ENCODE assay signal across 17 cellular contexts in genomic region chr4:15547392-15547791, GRCh38.
A peak's percentile ranks its signal among the peaks of the same experiment; 100 is the strongest.
DNase-seq lines count a peak whose midpoint lies in the region; ATAC-seq and TF ChIP-seq lines count a peak whose summit lies in the region.
"Had no signal": no experiment of that assay in that cellular context is flagged by ENCODE, and none has a peak within 500 bp of the region (broad histone marks: within the 10 kb centered on the region; RNA-seq: fewer than 3 reads in every experiment).

No MANE protein-coding gene starts in this region.

- no peaks in the 10 kb centered on the region for H3K9me3 ChIP-seq in CD4-positive, alpha-beta memory T cell (ENCODE audit: control insufficient read depth in 1 of 2, low read length in 2 of 2)
- H3K9me3 ChIP-seq in tibial artery (no peaks in the 10 kb centered on the region), BE2C (no peaks in the 10 kb centered on the region)
- H3K9me3 ChIP-seq: neutrophil, suprapubic skin had no signal

- H3K4me3 ChIP-seq in CD4-positive, alpha-beta memory T cell (ENCODE audit: low read length in 2 of 2), result no peak overlapping the region
- H3K4me3 ChIP-seq in tibial artery, result no peak overlapping the region
- no peak overlapping the region for H3K4me3 ChIP-seq in BE2C (ENCODE audit: low read depth, low read length)
- H3K4me3 ChIP-seq: lung, skin epidermis, suprapubic skin had no signal

- H3K36me3 ChIP-seq in CD4-positive, alpha-beta memory T cell (ENCODE audit: insufficient read depth, low read length), result no peaks in the 10 kb centered on the region
- peaks cover 26 to 38% (median 27%) of the 10 kb centered on the region in 3 donors for H3K36me3 ChIP-seq in tibial artery
- H3K36me3 ChIP-seq in BE2C, result no peaks in the 10 kb centered on the region; the same call in none of the 2 replicates

- H3K27ac Mint-ChIP-seq in CD4-positive, alpha-beta memory T cell, result peak overlapping the region; percentile 7 to 85 (median 77)
- H3K27ac Mint-ChIP-seq in activated naive CD8-positive, alpha-beta T cell, result peak overlapping the region; percentile 1

- no peaks in the 10 kb centered on the region for H3K27me3 ChIP-seq in CD4-positive, alpha-beta memory T cell (ENCODE audit: insufficient read depth, low read length)
- H3K27me3 ChIP-seq in tibial artery, result no peaks in the 10 kb centered on the region
- H3K27me3 ChIP-seq in BE2C, result no peaks in the 10 kb centered on the region
- H3K27me3 ChIP-seq: neutrophil, suprapubic skin had no signal

- H3K27ac ChIP-seq in CD4-positive, alpha-beta memory T cell (ENCODE audit: low read depth, low read length), result no peak overlapping the region
- H3K27ac ChIP-seq in tibial artery, result no peak overlapping the region
- H3K27ac ChIP-seq: C4-2B, KMS-11, neutrophil, suprapubic skin had no signal

- ATAC-seq in GM18861 (IDR thresholded peaks at IDR 0.05; ENCODE audit: unreplicated experiment) (peak; percentile 42), HG03442 (IDR thresholded peaks at IDR 0.05; ENCODE audit: unreplicated experiment) (peak; percentile 69)

- peaks cover 0 to 21% of the 10 kb centered on the region in 2 donors for H3K36me3 Mint-ChIP-seq in CD4-positive, alpha-beta memory T cell
- H3K36me3 Mint-ChIP-seq in activated naive CD8-positive, alpha-beta T cell, result peaks cover 8% of the 10 kb centered on the region

- CTCF ChIA-PET in CD4-positive, alpha-beta memory T cell (lab: Charles Lee; ENCODE audit: partially characterized antibody), result no interaction called here

- no peaks in the 10 kb centered on the region for H3K27me3 Mint-ChIP-seq in CD4-positive, alpha-beta memory T cell
- no peaks in the 10 kb centered on the region for H3K27me3 Mint-ChIP-seq in activated naive CD8-positive, alpha-beta T cell

- peaks cover 10% of the 10 kb centered on the region for H3K4me1 ChIP-seq in CD4-positive, alpha-beta memory T cell (ENCODE audit: insufficient read depth, low read length)
- no peaks in the 10 kb centered on the region for H3K4me1 ChIP-seq in tibial artery
- no peaks in the 10 kb centered on the region for H3K4me1 ChIP-seq in BE2C
- H3K4me1 ChIP-seq: suprapubic skin had no signal

- H3K4me1 Mint-ChIP-seq in CD4-positive, alpha-beta memory T cell, result peaks cover 10 to 15% (median 13%) of the 10 kb centered on the region in 4 donors
- peaks cover 10% of the 10 kb centered on the region for H3K4me1 Mint-ChIP-seq in activated naive CD8-positive, alpha-beta T cell (ENCODE audit: low read depth)

- intact Hi-C loops in CD4-positive, alpha-beta memory T cell (cut with micrococcal nuclease), result no loop called here
- intact Hi-C loops in tibial artery (cut with DNase I; ENCODE audit: low total_unique reads), result no loop called here

- H3K9me3 Mint-ChIP-seq in CD4-positive, alpha-beta memory T cell, result no peaks in the 10 kb centered on the region
- H3K9me3 Mint-ChIP-seq in activated naive CD8-positive, alpha-beta T cell (ENCODE audit: low read depth), result no peaks in the 10 kb centered on the region

- TF ChIP-seq CTCF in tibial artery (IDR thresholded peaks at IDR 0.05) (no peak), BE2C (IDR thresholded peaks at IDR 0.05; ENCODE audit: low read depth, low read length) (no peak)

- peak in 4 of 5 donors; percentile 42 to 67 (median 53) for DNase-seq in CD4-positive, alpha-beta memory T cell
- DNase-seq in tibial artery, result no peak
- no peak for DNase-seq in effector CD4-positive, alpha-beta T cell
- no peak for DNase-seq in BE2C
- DNase-seq in NCI-H69 (lab: John Stamatoyannopoulos, UW), result no peak
- DNase-seq: NCI-H187, NCI-H82, SIG-M5 had no signal

- POLR2A ChIA-PET in CD4-positive, alpha-beta memory T cell (lab: Charles Lee; ENCODE audit: partially characterized antibody), result no interaction called here

- peak overlapping the region; percentile 40 to 84 (median 70) for H3K4me3 Mint-ChIP-seq in CD4-positive, alpha-beta memory T cell
- H3K4me3 Mint-ChIP-seq in activated naive CD8-positive, alpha-beta T cell, result peak overlapping the region; percentile 24

Comparison
In these comparisons a context has a peak if more than half of its experiments do, and no peak if none do; other contexts are left out.
1. DNase-seq: peak in CD4-positive, alpha-beta memory T cell (4 of 5); none in tibial artery (0 of 2), effector CD4-positive, alpha-beta T cell (single experiment), BE2C (single experiment) and NCI-H69 (single experiment).